11 cellular contexts compared by ENCODE assay signal in the genomic region with DNA sequence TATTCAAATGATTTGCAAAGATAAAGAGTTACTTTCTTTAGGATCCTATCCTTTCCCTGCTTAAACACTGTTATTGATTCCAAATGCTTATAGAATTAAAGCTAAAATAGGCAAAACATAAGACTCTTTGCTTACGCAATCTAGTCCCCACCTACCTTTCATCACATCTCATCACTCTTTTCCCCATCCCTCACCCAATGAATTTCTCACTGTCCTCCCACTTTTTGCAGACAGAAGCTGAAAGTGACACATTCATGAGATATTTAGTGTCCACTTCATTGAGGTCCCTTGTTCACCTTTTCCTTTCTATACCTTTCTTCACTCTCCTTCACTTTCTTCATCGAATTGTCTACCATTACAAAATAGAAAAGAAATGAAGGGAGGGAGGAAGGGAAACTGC. TPM values are rescaled to one million over a fixed set of nuclear protein-coding genes. Genes with fewer than 3 reads are reported as not detected.
DNase-seq lines count a peak whose midpoint lies in the region; FAIRE-seq and TF ChIP-seq lines count a peak whose summit lies in the region.
"Had no signal": no experiment of that assay in that cellular context is flagged by ENCODE, and none has a peak within 500 bp of the region (broad histone marks: within the 10 kb centered on the region; RNA-seq: fewer than 3 reads in every experiment).

No MANE protein-coding gene starts in this region.

- H2AFZ ChIP-seq in fibroblast of lung (ENCODE audit: low read length): no peak overlapping the region

- no peak overlapping the region for H3K27ac ChIP-seq in fibroblast of lung (ENCODE audit: insufficient read depth, low read length)
- H3K27ac ChIP-seq: neutrophil had no signal

- peak overlapping the region; percentile 33 for H3K4me3 Mint-ChIP-seq in T-helper 2 cell treated with Interferon-gamma antibody and Interleukin-4, amounts not matched to agents 5 μg/mL and 100 μg/mL, for 36 hours

- H3K36me3 Mint-ChIP-seq in T-helper 2 cell treated with Interferon-gamma antibody and Interleukin-4, amounts not matched to agents 5 μg/mL and 100 μg/mL, for 36 hours (ENCODE audit: low read depth): no peaks in the 10 kb centered on the region

- H3K9ac ChIP-seq in NT2/D1 (ENCODE audit: insufficient read length, low read depth): peak overlapping the region; percentile 46
- H3K9ac ChIP-seq in fibroblast of lung (ENCODE audit: insufficient read depth, low read length): no peak overlapping the region
- no peak overlapping the region for H3K9ac ChIP-seq in skeletal muscle satellite cell (ENCODE audit: low read depth, low read length)

- no peak for DNase-seq in T-helper 2 cell treated with Interferon-gamma antibody and Interleukin-4, amounts not matched to agents 5 μg/mL and 100 μg/mL, for 36 hours (ENCODE audit: low spot score)
- DNase-seq in T-helper 2 cell: no peak
- no peak for DNase-seq in NT2/D1 (ENCODE audit: low read depth, low spot score)
- DNase-seq in fibroblast of lung (ENCODE audit: low read depth in 2 of 2): peak; percentile 0 to 1
- DNase-seq in foreskin melanocyte: no peak
- no peak for DNase-seq in HUDEP-2 (lab: John Stamatoyannopoulos, UW; ENCODE audit: unreplicated experiment in 76 of 76)
- no peak for DNase-seq in H54 (ENCODE audit: insufficient read length, low spot score)

- no peaks in the 10 kb centered on the region for H4K20me1 ChIP-seq in fibroblast of lung (ENCODE audit: control insufficient read depth, extremely low read depth, insufficient read depth, low read length)

- no peak for TF ChIP-seq CTCF in fibroblast of lung (conservative IDR thresholded peaks at IDR 0.05 in 1 of 2, IDR thresholded peaks at IDR 0.05 in 1 of 2; ENCODE audit: low read depth in 1 of 2, low read length in 2 of 2)

- H3K4me2 ChIP-seq in fibroblast of lung (ENCODE audit: extremely low read depth, insufficient read depth, low read length) (no peak overlapping the region), skeletal muscle satellite cell (ENCODE audit: low read length) (peak overlapping the region; percentile 76)

- H3K79me2 ChIP-seq in fibroblast of lung (ENCODE audit: control insufficient read depth, insufficient read depth, low read length): no peaks in the 10 kb centered on the region

- H3K27me3 ChIP-seq in NT2/D1 (ENCODE audit: insufficient read depth, insufficient read length) (no peaks in the 10 kb centered on the region), fibroblast of lung (ENCODE audit: control insufficient read depth, insufficient read depth, low read length) (no peaks in the 10 kb centered on the region), skeletal muscle satellite cell (ENCODE audit: control insufficient read depth, insufficient read depth, low read length) (no peaks in the 10 kb centered on the region)

- H3K36me3 ChIP-seq in NT2/D1 (ENCODE audit: insufficient read depth, insufficient read length, low read length) (peaks cover 12% of the 10 kb centered on the region), fibroblast of lung (ENCODE audit: control insufficient read depth, insufficient read depth, low read length) (no peaks in the 10 kb centered on the region), skeletal muscle satellite cell (ENCODE audit: insufficient read depth, low read length) (no peaks in the 10 kb centered on the region)
- H3K36me3 ChIP-seq: neutrophil had no signal

- FAIRE-seq in H54 (lab: Jason Lieb, UNC): no peak
- FAIRE-seq: bronchial epithelial cell had no signal

- H3K9me3 ChIP-seq in NT2/D1 (ENCODE audit: insufficient read depth, low read length) (no peaks in the 10 kb centered on the region), fibroblast of lung (ENCODE audit: control insufficient read depth, insufficient read depth, low read depth, low read length) (no peaks in the 10 kb centered on the region), skeletal muscle satellite cell (replicated peaks; ENCODE audit: low read length) (no peaks in the 10 kb centered on the region)
- H3K9me3 ChIP-seq: neutrophil had no signal

- H3K4me3 ChIP-seq in NT2/D1 (ENCODE audit: insufficient read length, low read depth): peak overlapping the region; percentile 71
- peak overlapping the region in 1 of 4 experiments; percentile 37 for H3K4me3 ChIP-seq in fibroblast of lung (replicated peaks in 1 of 4; ENCODE audit: control extremely low read depth in 1 of 4, insufficient read depth in 1 of 4, low read depth in 3 of 4, low read length in 4 of 4)
- H3K4me3 ChIP-seq in skeletal muscle satellite cell (ENCODE audit: low read length): no peak overlapping the region

- peaks cover 20% of the 10 kb centered on the region for H3K27me3 Mint-ChIP-seq in T-helper 2 cell treated with Interferon-gamma antibody and Interleukin-4, amounts not matched to agents 5 μg/mL and 100 μg/mL, for 36 hours (ENCODE audit: low read depth)

- H3K27ac Mint-ChIP-seq in T-helper 2 cell treated with Interferon-gamma antibody and Interleukin-4, amounts not matched to agents 5 μg/mL and 100 μg/mL, for 36 hours: no peak overlapping the region

- no peaks in the 10 kb centered on the region for H3K9me3 Mint-ChIP-seq in T-helper 2 cell treated with Interferon-gamma antibody and Interleukin-4, amounts not matched to agents 5 μg/mL and 100 μg/mL, for 36 hours

- H3K4me1 ChIP-seq in NT2/D1 (ENCODE audit: insufficient read depth, insufficient read length) (no peaks in the 10 kb centered on the region), fibroblast of lung (ENCODE audit: control insufficient read depth, extremely low read depth, insufficient read depth, low read length) (no peaks in the 10 kb centered on the region), skeletal muscle satellite cell (ENCODE audit: control insufficient read depth, insufficient read depth, low read length) (no peaks in the 10 kb centered on the region)

- H3K4me1 Mint-ChIP-seq in T-helper 2 cell treated with Interferon-gamma antibody and Interleukin-4, amounts not matched to agents 5 μg/mL and 100 μg/mL, for 36 hours (ENCODE audit: low read depth): peaks cover 5% of the 10 kb centered on the region

- TF ChIP-seq POLR2A in H54 (IDR thresholded peaks at IDR 0.05; ENCODE audit: low read depth, low read length): no peak

RNA-seq across cellular contexts. Expression of a gene that starts 0.4 kb away (rescaled TPM):
- not detected in 2 replicates for total RNA-seq in fibroblast of lung
- polyA plus RNA-seq in fibroblast of lung: not detected in 2 replicates
- polyA plus RNA-seq in fibroblast of lung (2012): not detected in 2 replicates
- polyA minus RNA-seq in fibroblast of lung (ENCODE audit: low replicate concordance): not detected in 2 replicates
- total RNA-seq in skeletal muscle satellite cell (2012; rRNA removed): not detected in 2 replicates
- total RNA-seq: bronchial epithelial cell, H4 had no signal

RNA-seq across cellular contexts. Expression of a gene that starts 0.6 kb away (rescaled TPM):
- 0.50 and 1.0 TPM in 2 replicates for total RNA-seq in fibroblast of lung
- 0.42 and 0.52 TPM in 2 replicates for polyA plus RNA-seq in fibroblast of lung
- 0.22 and 0.28 TPM in 2 replicates for polyA plus RNA-seq in fibroblast of lung (2012)
- polyA minus RNA-seq in fibroblast of lung (ENCODE audit: low replicate concordance): not detected in 2 replicates
- total RNA-seq in skeletal muscle satellite cell (2012; rRNA removed): 0.25 and 0.44 TPM in 2 replicates

Comparison
In these comparisons a context has a peak if more than half of its experiments do, and no peak if none do; other contexts are left out.
1. DNase-seq: peak in fibroblast of lung (2 of 2); none in T-helper 2 cell treated with Interferon-gamma antibody and Interleukin-4, amounts not matched to agents 5 μg/mL and 100 μg/mL, for 36 hours (single experiment), T-helper 2 cell (0 of 5), NT2/D1 (single experiment), foreskin melanocyte (single experiment), HUDEP-2 (0 of 76) and H54 (single experiment).